23 cellular contexts compared by ENCODE assay signal in genomic region chr5:92599217-92599810, GRCh38.
A peak's percentile ranks its signal among the peaks of the same experiment; 100 is the strongest.
DNase-seq lines count a peak whose midpoint lies in the region; ATAC-seq, FAIRE-seq and TF ChIP-seq lines count a peak whose summit lies in the region.
"Had no signal": no experiment of that assay in that cellular context is flagged by ENCODE, and none has a peak within 500 bp of the region (broad histone marks: within the 10 kb centered on the region; RNA-seq: fewer than 3 reads in every experiment).

No MANE protein-coding gene starts in this region.

- RAD21 ChIA-PET in GM12878 (lab: Charles Lee; ENCODE audit: unreplicated experiment): no interaction called here

- intact Hi-C loops in GM12878 (cut with micrococcal nuclease; ENCODE audit: unreplicated experiment): no loop called here

- H3K79me2 ChIP-seq in GM12878 (ENCODE audit: control insufficient read depth, insufficient read depth, low read length): no peaks in the 10 kb centered on the region
- H3K79me2 ChIP-seq: parathyroid adenoma had no signal

- H3K4me3 ChIP-seq in AG10803 (ENCODE audit: low read length) (no peak overlapping the region), GM12878 (no peak overlapping the region)
- H3K4me3 ChIP-seq: coronary artery, sigmoid colon, SK-N-MC had no signal

- H3K27me3 ChIP-seq in GM12878 (replicated peaks in 1 of 2; ENCODE audit: control insufficient read depth in 2 of 2, insufficient read depth in 2 of 2, low read length in 1 of 2): no peaks in the 10 kb centered on the region
- H3K27me3 ChIP-seq: brain microvascular endothelial cell, sigmoid colon had no signal

- POLR2A ChIA-PET in GM12878 (lab: Charles Lee): no interaction called here

- ATAC-seq in GM18868 (IDR thresholded peaks at IDR 0.05; ENCODE audit: unreplicated experiment): peak; percentile 44
- no peak; the same call in 2 of the 3 replicates for ATAC-seq in GM12878
- ATAC-seq: naive thymus-derived CD4-positive, alpha-beta T cell had no signal

- 0% methylated on average over 1 of the region's 1 CpG for WGBS in GM12878 (ENCODE audit: insufficient coverage, insufficient replicate concordance, low lambda C conversion rate, missing lambda C conversion rate)

- no peaks in the 10 kb centered on the region for H3K36me3 ChIP-seq in GM12878 (ENCODE audit: control insufficient read depth in 2 of 2, insufficient read depth in 2 of 2, low read length in 1 of 2)
- H3K36me3 ChIP-seq: brain microvascular endothelial cell, sigmoid colon had no signal

- DNase-seq in AG10803 (ENCODE audit: low read depth) (peak; percentile 25), NCI-H1436 treated with DMSO at 0.1 percent for 48 hours (lab: John Stamatoyannopoulos, UW) (peak; percentile 21), GM12878 (ENCODE audit: low read depth, low spot score) (no peak), glutamatergic neuron (no peak), putamen (ENCODE audit: low spot score) (no peak), islet precursor cell (no peak)
- DNase-seq in activated CD4-positive, alpha-beta T cell treated with anti-CD3 and anti-CD28 coated beads for 1 hour: no peak
- DNase-seq: activated CD4-positive, CD25-positive, alpha-beta regulatory T cell treated with anti-CD3 and anti-CD28 coated beads, Interleukin-2, amount 50 U/mL, for 72 hours; activated naive CD8-positive, alpha-beta T cell treated with anti-CD3 and anti-CD28 coated beads, Interleukin-2, amount 10 ng/mL, durations not matched to agents 7 days and 5 days; brain microvascular endothelial cell; DND-41; naive thymus-derived CD4-positive, alpha-beta T cell; NCI-H187 treated with DMSO at 0.1 percent for 48 hours; NCI-H524 treated with DMSO at 0.1 percent for 48 hours; sigmoid colon; stimulated activated naive CD4-positive, alpha-beta T cell; T1000 had no signal

- TF ChIP-seq EP300 in GM12878 (IDR thresholded peaks at IDR 0.05; ENCODE audit: borderline replicate concordance in 1 of 2, control insufficient read depth in 1 of 2, low read depth in 2 of 2, low read length in 2 of 2): no peak

- H2AFZ ChIP-seq in GM12878 (ENCODE audit: control insufficient read depth, low read depth, low read length): no peak overlapping the region
- H2AFZ ChIP-seq: parathyroid adenoma had no signal

- H3K4me1 ChIP-seq in GM12878 (ENCODE audit: control insufficient read depth, insufficient read depth, low read length): no peaks in the 10 kb centered on the region
- H3K4me1 ChIP-seq: parathyroid adenoma, sigmoid colon had no signal

- no peaks in the 10 kb centered on the region for H4K20me1 ChIP-seq in GM12878 (ENCODE audit: control insufficient read depth, insufficient read depth)

- no peak overlapping the region for H3K9ac ChIP-seq in GM12878 (ENCODE audit: control insufficient read depth, insufficient read depth, low read length)
- H3K9ac ChIP-seq: parathyroid adenoma had no signal

- in situ Hi-C loops in GM12878 (cut with MboI): no loop called here

- no peak overlapping the region for H3K4me2 ChIP-seq in GM12878 (ENCODE audit: control insufficient read depth, insufficient read depth)

- SMC1A ChIA-PET in GM12878 (lab: Charles Lee; ENCODE audit: uncharacterized antibody, unreplicated experiment): no interaction called here

- no peak overlapping the region for H3K27ac Mint-ChIP-seq in glutamatergic neuron (ENCODE audit: unreplicated experiment)
- H3K27ac Mint-ChIP-seq: activated naive CD8-positive, alpha-beta T cell treated with anti-CD3 and anti-CD28 coated beads, Interleukin-2, amount 10 ng/mL, durations not matched to agents 7 days and 5 days; activated T-helper 2 cell treated with anti-CD3 and anti-CD28 coated beads, Interferon-gamma antibody, Interleukin-2, Interleukin-4, amounts not matched to agents 10 μg/mL and 5 μg/mL and 100 μg/mL, durations not matched to agents 14 hours and 24 hours and 36 hours; naive thymus-derived CD4-positive, alpha-beta T cell had no signal

- no peak for TF ChIP-seq RAD21 in GM12878 (IDR thresholded peaks at IDR 0.05; ENCODE audit: insufficient read depth, low read depth, low read length)

- TF ChIP-seq POLR2A in GM12878 (IDR thresholded peaks at IDR 0.05; ENCODE audit: low read depth, low read length): no peak

- H3K9me3 ChIP-seq in GM12878 (replicated peaks; ENCODE audit: control insufficient read depth, insufficient read depth, low read length): no peaks in the 10 kb centered on the region
- H3K9me3 ChIP-seq: sigmoid colon had no signal

- no peaks in the 10 kb centered on the region for H3K27me3 Mint-ChIP-seq in glutamatergic neuron (ENCODE audit: unreplicated experiment)
- H3K27me3 Mint-ChIP-seq: activated naive CD8-positive, alpha-beta T cell treated with anti-CD3 and anti-CD28 coated beads, Interleukin-2, amount 10 ng/mL, durations not matched to agents 7 days and 5 days; naive thymus-derived CD4-positive, alpha-beta T cell had no signal

- no peak overlapping the region for H3K4me3 Mint-ChIP-seq in glutamatergic neuron (ENCODE audit: unreplicated experiment)
- H3K4me3 Mint-ChIP-seq: activated naive CD8-positive, alpha-beta T cell treated with anti-CD3 and anti-CD28 coated beads, Interleukin-2, amount 10 ng/mL, durations not matched to agents 7 days and 5 days; naive thymus-derived CD4-positive, alpha-beta T cell had no signal

- no peaks in the 10 kb centered on the region for H3K9me3 Mint-ChIP-seq in glutamatergic neuron (ENCODE audit: unreplicated experiment)

- no peaks in the 10 kb centered on the region for H3K4me1 Mint-ChIP-seq in glutamatergic neuron (ENCODE audit: low read depth, unreplicated experiment)
- H3K4me1 Mint-ChIP-seq: activated naive CD8-positive, alpha-beta T cell treated with anti-CD3 and anti-CD28 coated beads, Interleukin-2, amount 10 ng/mL, durations not matched to agents 7 days and 5 days had no signal

- no TSS peak for BruUV-seq in GM12878 (replicated peaks; lab: Mats Ljungman, UMichigan)

- CTCF ChIA-PET in GM12878 (lab: Yijun Ruan, JAX): no interaction called here

- TF ChIP-seq CTCF in AG10803 (conservative IDR thresholded peaks at IDR 0.05; ENCODE audit: low read length) (no peak), GM12878 (IDR thresholded peaks at IDR 0.05 in 2 of 3, conservative IDR thresholded peaks at IDR 0.05 in 1 of 3; ENCODE audit: control insufficient read depth in 2 of 3, extremely low read depth in 1 of 3, insufficient read depth in 1 of 3, low read depth in 3 of 3, low read length in 3 of 3) (no peak), glutamatergic neuron (IDR thresholded peaks at IDR 0.05; ENCODE audit: partially characterized antibody, unreplicated experiment) (no peak)

- H3K36me3 Mint-ChIP-seq in glutamatergic neuron (ENCODE audit: unreplicated experiment): no peaks in the 10 kb centered on the region
- H3K36me3 Mint-ChIP-seq: activated naive CD8-positive, alpha-beta T cell treated with anti-CD3 and anti-CD28 coated beads, Interleukin-2, amount 10 ng/mL, durations not matched to agents 7 days and 5 days; naive thymus-derived CD4-positive, alpha-beta T cell had no signal

- no peak overlapping the region for H3K27ac ChIP-seq in GM12878 (ENCODE audit: control insufficient read depth, insufficient read depth)
- H3K27ac ChIP-seq: brain microvascular endothelial cell, coronary artery, parathyroid adenoma, sigmoid colon, SK-N-MC had no signal

- no peak for FAIRE-seq in GM12878 (lab: Jason Lieb, UNC)
- FAIRE-seq: H1 had no signal

TF ChIP-seq in GM12878, 131 proteins besides CTCF, POLR2A, EP300 and RAD21:
- TF ChIP-seq SPI1 (IDR thresholded peaks at IDR 0.05; ENCODE audit: borderline replicate concordance, insufficient read depth, low read depth, low read length) (peak; percentile 61; the same call in 1 of the 2 replicates), SMAD1 (IDR thresholded peaks at IDR 0.05; ENCODE audit: low read depth, partially characterized antibody) (no peak), DPF2 (IDR thresholded peaks at IDR 0.05) (no peak)

Comparison
In these comparisons a context has a peak if more than half of its experiments do, and no peak if none do; other contexts are left out.
1. DNase-seq: peak in AG10803 (single experiment) and NCI-H1436 treated with DMSO at 0.1 percent for 48 hours (single experiment); none in GM12878 (single experiment), glutamatergic neuron (single experiment), activated CD4-positive, alpha-beta T cell treated with anti-CD3 and anti-CD28 coated beads for 1 hour (single experiment), putamen (single experiment) and islet precursor cell (single experiment).